In the genomic region with DNA sequence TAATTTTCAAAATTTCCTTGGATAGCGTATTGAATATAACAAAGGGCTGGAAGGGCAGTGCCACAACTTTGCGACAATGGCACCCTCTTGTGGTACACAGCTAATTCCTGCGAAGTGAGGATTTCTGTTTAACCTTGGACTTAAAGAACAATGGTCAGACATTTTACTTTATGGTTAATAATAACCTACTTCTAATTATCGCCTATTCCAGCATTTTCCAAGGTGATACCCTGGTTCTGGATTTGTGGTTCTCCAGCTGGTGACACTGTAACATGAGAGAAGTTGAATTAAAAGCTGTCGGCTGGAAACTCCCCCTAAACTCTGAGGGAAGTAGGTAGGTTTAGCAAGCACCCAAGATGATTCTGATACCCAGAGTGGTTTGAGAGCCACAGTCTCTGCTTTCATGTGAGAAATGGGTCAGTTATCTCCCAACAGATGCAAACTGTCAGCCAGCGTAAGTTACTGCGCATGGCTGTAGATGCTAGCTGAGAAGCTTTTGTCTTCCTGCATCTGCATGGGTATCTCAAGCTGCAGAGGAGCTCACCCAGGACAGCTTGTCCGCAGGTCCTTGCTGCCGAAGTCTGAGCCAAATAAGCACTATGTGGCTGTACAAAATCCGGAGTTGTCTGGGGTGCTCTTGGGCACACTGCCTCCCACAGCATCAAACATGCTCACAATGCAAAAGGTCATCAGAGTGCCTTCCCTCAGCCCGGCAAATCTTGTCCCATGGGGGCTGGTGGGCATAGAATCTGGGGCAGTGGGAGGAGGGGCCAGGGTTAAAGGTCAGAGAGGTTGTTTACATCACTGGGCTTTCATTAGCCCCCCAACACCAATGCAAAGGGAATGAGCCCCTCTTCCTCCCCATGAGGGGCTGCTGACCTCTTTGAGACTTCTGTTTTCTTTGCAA, we compare ENCODE assay signal across 8 cellular contexts. TPM values are rescaled to one million over a fixed set of nuclear protein-coding genes. Genes with fewer than 3 reads are reported as not detected.
A peak's percentile ranks its signal among the peaks of the same experiment; 100 is the strongest.
DNase-seq lines count a peak whose midpoint lies in the region; ATAC-seq and TF ChIP-seq lines count a peak whose summit lies in the region.

No MANE protein-coding gene starts in this region.

- DNase-seq in BE2C (peak; percentile 72), MV-4-11 (lab: John Stamatoyannopoulos, UW) (peak; percentile 56), T-helper 1 cell (peak in 3 of 5 donors; percentile 28 to 61 (median 48)), caudate nucleus (lab: John Stamatoyannopoulos, UW) (peak in 34 of 61 donors; percentile 4 to 67 (median 24)), kidney tubule cell (ENCODE audit: low spot score) (peak; percentile 71), NCI-H1048 (lab: John Stamatoyannopoulos, UW) (no peak)
- peak; percentile 61 for DNase-seq in stimulated activated CD8-positive, alpha-beta memory T cell treated with anti-CD3 and anti-CD28 coated beads, Interleukin-4, amount 100 ng/mL, for 48 hours

- H3K9me3 ChIP-seq in BE2C, result no peaks in the 10 kb centered on the region

- peaks cover 10% of the 10 kb centered on the region for H3K4me1 ChIP-seq in BE2C

- H3K36me3 ChIP-seq in BE2C, result no peaks in the 10 kb centered on the region

- H3K4me3 ChIP-seq in BE2C (ENCODE audit: low read depth, low read length), result no peak overlapping the region

- no peaks in the 10 kb centered on the region for H3K27me3 ChIP-seq in BE2C

- ATAC-seq in GM18867 (IDR thresholded peaks at IDR 0.05; ENCODE audit: unreplicated experiment), result peak; percentile 57

- peak; percentile 90 for TF ChIP-seq CTCF in BE2C (IDR thresholded peaks at IDR 0.05; ENCODE audit: low read depth, low read length)

- no peak overlapping the region for H3K27ac ChIP-seq in caudate nucleus (ENCODE audit: low read depth, low read length)

RNA-seq across cellular contexts. Expression of a gene that starts 6.6 kb away (rescaled TPM):
- polyA plus RNA-seq in BE2C (2012; ENCODE audit: insufficient read depth, insufficient read length, low read depth), result 51.3 TPM

RNA-seq across cellular contexts. Expression of a gene that starts 18.8 kb away (rescaled TPM):
- 83.3 TPM for polyA plus RNA-seq in BE2C (2012; ENCODE audit: insufficient read depth, insufficient read length, low read depth)

RNA-seq across cellular contexts. Expression of a gene that starts 36.6 kb away (rescaled TPM):
- 255 TPM for polyA plus RNA-seq in BE2C (2012; ENCODE audit: insufficient read depth, insufficient read length, low read depth)
